ENCODE assay signal across 38 cellular contexts in genomic region chr9:92474569-92474968, GRCh38. TPM values are rescaled to one million over a fixed set of nuclear protein-coding genes. Genes with fewer than 3 reads are reported as not detected.
"Had no signal": no experiment of that assay in that cellular context is flagged by ENCODE, and none has a peak within 500 bp of the region (broad histone marks: within the 10 kb centered on the region; RNA-seq: fewer than 3 reads in every experiment).

No MANE protein-coding gene starts in this region.

- H3K4me3 ChIP-seq: MG63 had no signal

- H3K36me3 ChIP-seq: MG63 had no signal

- H3K27me3 ChIP-seq: MG63 had no signal

- H3K9me3 ChIP-seq: MG63 had no signal

- DNase-seq: MG63, MM.1S, MV-4-11, NCI-H1048, NCI-H1092, NCI-H1092 treated with DMSO at 0.1 percent for 48 hours, NCI-H1105, NCI-H1105 treated with DMSO at 0.1 percent for 48 hours, NCI-H1417, NCI-H1417 treated with DMSO at 0.1 percent for 48 hours, NCI-H1436, NCI-H1436 treated with DMSO at 0.1 percent for 48 hours, NCI-H146, NCI-H1694, NCI-H1694 treated with DMSO at 0.1 percent for 48 hours, NCI-H187, NCI-H187 treated with DMSO at 0.1 percent for 48 hours, NCI-H1930, NCI-H2029, NCI-H2029 treated with DMSO at 0.1 percent for 48 hours, NCI-H2081, NCI-H2081 treated with DMSO at 0.1 percent for 48 hours, NCI-H2107, NCI-H2171, NCI-H2171 treated with DMSO at 0.1 percent for 48 hours, NCI-H2227 treated with DMSO at 0.1 percent for 48 hours, NCI-H226, NCI-H345, NCI-H446, NCI-H446 treated with DMSO at 0.1 percent for 48 hours, NCI-H510A, NCI-H510A treated with DMSO at 0.1 percent for 48 hours, NCI-H524, NCI-H524 treated with DMSO at 0.1 percent for 48 hours, NCI-H526 had no signal

RNA-seq across cellular contexts. Expression of gene ASPN, which starts 7.7 kb away (rescaled TPM):
- total RNA-seq: LHCN-M2, NCI-H460 had no signal

RNA-seq across cellular contexts. Expression of gene OMD, which starts 50.3 kb away (rescaled TPM):
- total RNA-seq: M059J, NCI-H460 had no signal
